In the genomic region with DNA sequence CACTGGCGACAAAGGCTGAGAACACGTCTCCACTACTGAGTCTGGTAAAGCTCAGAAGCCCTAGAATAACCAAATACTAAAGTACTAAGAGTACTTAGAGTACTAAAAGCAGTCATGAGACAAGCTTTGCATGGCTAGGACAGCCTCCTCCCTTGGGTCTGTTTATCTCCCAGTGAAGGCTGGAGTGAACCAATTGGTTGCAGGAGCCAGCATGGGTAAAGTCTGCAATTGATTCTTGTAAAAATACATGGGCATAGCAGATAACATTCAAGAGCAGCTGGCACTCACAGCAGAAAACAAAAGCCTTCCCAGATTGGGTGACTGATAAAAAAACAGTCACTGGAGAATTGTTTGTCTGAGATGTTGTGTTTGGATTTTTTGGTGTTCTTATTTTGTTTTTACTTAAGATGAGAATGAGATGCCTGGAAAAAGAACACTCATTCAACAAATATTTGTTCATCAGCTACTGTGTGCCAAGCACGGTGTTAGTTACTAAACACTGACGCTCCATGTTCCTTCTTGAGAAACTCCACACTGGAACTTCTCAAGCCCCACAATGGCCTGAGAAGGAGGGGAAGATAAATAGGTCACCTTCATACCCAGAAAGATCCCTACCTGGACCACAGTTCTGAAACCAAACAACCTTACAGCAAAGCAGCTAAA, we compare ENCODE assay signal across 1 cellular context.
TF ChIP-seq lines count a peak whose summit lies in the region.

No MANE protein-coding gene starts in this region.

TF ChIP-seq in SK-N-SH treated with all-trans-retinoic acid at 6 μM for 48 hours, 23 proteins besides CTCF, POLR2A, EP300 and RAD21 (continued from another document):
- TF ChIP-seq SNAI2 (CRISPR knock-in tag; IDR thresholded peaks at IDR 0.05): peak; percentile 24; the same call in 1 of the 2 replicates
